In the genomic region with DNA sequence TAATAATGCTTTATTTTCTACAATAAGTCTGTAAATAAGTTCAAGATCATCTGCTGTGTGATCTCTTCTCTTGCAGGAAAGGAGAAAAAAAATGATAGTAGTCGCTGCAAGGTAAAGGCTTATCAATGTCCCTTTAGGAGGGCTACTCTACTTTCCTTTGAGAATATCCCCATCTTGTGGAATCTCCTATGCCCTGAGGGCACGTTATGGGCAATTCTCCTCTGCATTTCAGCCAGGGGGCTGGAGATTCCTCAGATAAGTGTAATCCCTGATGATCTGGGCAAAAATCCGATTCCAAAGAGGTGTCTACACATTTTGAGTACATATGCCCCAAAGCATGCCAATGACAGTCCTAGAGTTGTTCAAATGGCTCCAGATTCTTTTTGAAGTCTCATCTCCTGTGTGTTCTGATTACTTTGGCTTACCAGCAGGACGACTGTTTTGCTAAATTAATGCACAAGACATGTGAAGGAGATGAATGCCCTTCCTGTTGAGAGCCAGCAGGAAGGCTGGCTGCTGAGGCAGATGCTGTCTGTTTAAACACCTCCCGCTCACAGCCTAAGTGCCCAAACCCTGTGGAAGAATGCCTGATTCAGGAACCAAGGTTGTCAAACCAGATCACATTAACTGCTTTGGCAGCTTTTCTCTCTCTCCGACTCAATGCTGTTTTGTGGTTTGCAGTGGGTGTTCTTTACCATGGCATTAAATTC, we compare ENCODE assay signal across 9 cellular contexts.
DNase-seq lines count a peak whose midpoint lies in the region; ATAC-seq and TF ChIP-seq lines count a peak whose summit lies in the region.
"Had no signal": no experiment of that assay in that cellular context is flagged by ENCODE, and none has a peak within 500 bp of the region (broad histone marks: within the 10 kb centered on the region; RNA-seq: fewer than 3 reads in every experiment).

No MANE protein-coding gene starts in this region.

- H3K4me1 ChIP-seq in neuron (ENCODE audit: insufficient read depth, low read length) (peaks cover 28% of the 10 kb centered on the region), testis (no peaks in the 10 kb centered on the region)

- DNase-seq in NCI-H1930 (lab: John Stamatoyannopoulos, UW) (peak; percentile 73 to 92), cerebellar cortex (ENCODE audit: low spot score) (peak; percentile 11), testis (no peak)
- DNase-seq in activated naive CD4-positive, alpha-beta T cell treated with anti-CD3 and anti-CD28 coated beads, Interleukin-2, amount 50 U/mL, for 16 hours: no peak
- DNase-seq in effector CD4-positive, alpha-beta T cell: no peak
- no peak for DNase-seq in stimulated activated CD4-positive, alpha-beta T cell treated with anti-CD3 and anti-CD28 coated beads, Interleukin-2, amount 100 ng/mL, for 24 hours
- DNase-seq: activated B cell treated with CpG ODN at 0.5 μM for 24 hours had no signal

- ATAC-seq in GM18868 (IDR thresholded peaks at IDR 0.05; ENCODE audit: unreplicated experiment): peak; percentile 52

- H3K27ac ChIP-seq in testis: no peak overlapping the region

- 18 to 19% methylated on average over 6 of the region's 6 CpGs for WGBS in testis, 2 donors

- H3K27me3 ChIP-seq in neuron (ENCODE audit: insufficient read depth, low read length) (no peaks in the 10 kb centered on the region), testis (no peaks in the 10 kb centered on the region)

- H3K9me3 ChIP-seq in neuron (ENCODE audit: low read length) (no peaks in the 10 kb centered on the region), testis (no peaks in the 10 kb centered on the region)

- H3K4me3 ChIP-seq in neuron (ENCODE audit: low read length) (peak overlapping the region; percentile 31), testis (no peak overlapping the region)

- intact Hi-C loops in testis (cut with DNase I; ENCODE audit: low total_unique reads): no loop called here

- TF ChIP-seq POLR2A in testis (IDR thresholded peaks at IDR 0.05): no peak

- H3K36me3 ChIP-seq in neuron (ENCODE audit: insufficient read depth, low read length): no peaks in the 10 kb centered on the region
- H3K36me3 ChIP-seq in testis (ENCODE audit: low read depth, missing control alignments): no peaks in the 10 kb centered on the region

- no peak for TF ChIP-seq CTCF in testis (IDR thresholded peaks at IDR 0.05)

- peak overlapping the region; percentile 79 for H2AFZ ChIP-seq in neuron (ENCODE audit: low read depth, low read length)

Comparison
In these comparisons a context has a peak if more than half of its experiments do, and no peak if none do; other contexts are left out.
1. DNase-seq: peak in NCI-H1930 (2 of 2) and cerebellar cortex (single experiment); none in activated naive CD4-positive, alpha-beta T cell treated with anti-CD3 and anti-CD28 coated beads, Interleukin-2, amount 50 U/mL, for 16 hours (single experiment), testis (single experiment), effector CD4-positive, alpha-beta T cell (single experiment) and stimulated activated CD4-positive, alpha-beta T cell treated with anti-CD3 and anti-CD28 coated beads, Interleukin-2, amount 100 ng/mL, for 24 hours (0 of 2).